1 cellular context compared by ENCODE assay signal in the genomic region with DNA sequence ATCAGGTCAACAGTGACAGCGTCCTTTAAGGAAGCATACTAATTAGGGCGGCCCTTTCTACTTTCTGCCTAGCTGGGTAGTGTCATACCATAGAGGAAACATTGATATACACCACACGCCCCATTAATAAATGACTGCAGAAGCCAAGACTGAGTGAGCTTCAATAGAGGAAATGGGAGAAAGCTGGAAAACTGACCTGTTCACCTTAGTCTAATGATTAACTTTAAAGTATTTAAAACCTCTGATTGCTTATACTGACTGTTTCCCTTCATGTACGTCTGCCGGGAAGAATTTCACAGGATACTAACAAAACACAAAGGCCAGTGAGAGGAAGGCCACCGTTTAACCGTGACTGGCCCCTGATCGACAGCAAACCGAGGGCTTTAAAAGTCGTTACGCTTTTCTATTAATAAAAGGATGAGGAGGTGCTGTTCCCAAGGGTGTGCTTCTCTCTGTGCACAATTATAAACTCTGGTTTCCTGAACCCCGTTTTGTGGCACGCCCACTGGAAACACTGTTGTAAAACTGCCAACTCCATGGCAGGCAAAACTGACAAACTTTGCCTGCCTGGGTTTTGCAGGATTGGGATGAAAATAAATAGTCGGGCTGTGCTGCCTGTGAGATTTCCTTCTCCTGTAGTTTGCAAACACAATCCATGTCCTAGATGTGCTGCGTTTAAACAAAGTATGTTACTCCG.
A peak's percentile ranks its signal among the peaks of the same experiment; 100 is the strongest.
TF ChIP-seq lines count a peak whose summit lies in the region.

No MANE protein-coding gene starts in this region.

TF ChIP-seq in HepG2, 621 proteins besides CTCF, POLR2A, EP300 and RAD21 (continued from another document and continues in another):
- no peak for TF ChIP-seq ZBTB46 (CRISPR knock-in tag; IDR thresholded peaks at IDR 0.05; ENCODE audit: borderline replicate concordance)
- TF ChIP-seq HNF4G (IDR thresholded peaks at IDR 0.05; ENCODE audit: borderline replicate concordance, low read depth, low read length) = no peak
- TF ChIP-seq HNF4G (CRISPR knock-in tag; IDR thresholded peaks at IDR 0.05; ENCODE audit: borderline replicate concordance, low read depth) = peak; percentile 19; the same call in 1 of the 2 replicates
- TF ChIP-seq ZBTB1 (CRISPR knock-in tag; IDR thresholded peaks at IDR 0.05; ENCODE audit: borderline replicate concordance) = no peak
- TF ChIP-seq ZNF598 (CRISPR knock-in tag; IDR thresholded peaks at IDR 0.05; ENCODE audit: borderline replicate concordance) = no peak
- 0 out of 2 replicates have a peak, but pooled peaks have one; percentile 36 for TF ChIP-seq ZNF350 (CRISPR knock-in tag; IDR thresholded peaks at IDR 0.05; ENCODE audit: borderline replicate concordance, low read depth)
- TF ChIP-seq ELF1 (CRISPR knock-in tag; IDR thresholded peaks at IDR 0.05) = 0 out of 2 replicates have a peak, but pooled peaks have one; percentile 10
- no peak for TF ChIP-seq SMYD3 (CRISPR knock-in tag; IDR thresholded peaks at IDR 0.05)
- TF ChIP-seq KDM3A (CRISPR knock-in tag; IDR thresholded peaks at IDR 0.05; ENCODE audit: low read depth) = no peak
- TF ChIP-seq CEBPB (IDR thresholded peaks at IDR 0.05; ENCODE audit: borderline replicate concordance, low read depth, low read length) = no peak
- no peak for TF ChIP-seq ZHX1 (CRISPR knock-in tag; IDR thresholded peaks at IDR 0.05; ENCODE audit: low read depth)
- TF ChIP-seq PRDM15 (CRISPR knock-in tag; IDR thresholded peaks at IDR 0.05) = no peak
- TF ChIP-seq ZNF781 (CRISPR knock-in tag; IDR thresholded peaks at IDR 0.05; ENCODE audit: borderline replicate concordance, not compliant biosample characterization) = no peak
- peak; percentile 40; the same call in 1 of the 2 replicates for TF ChIP-seq IRF2 (CRISPR knock-in tag; IDR thresholded peaks at IDR 0.05)
- no peak for TF ChIP-seq ZFAT (CRISPR knock-in tag; conservative IDR thresholded peaks at IDR 0.05)
- TF ChIP-seq ZNF704 (CRISPR knock-in tag; IDR thresholded peaks at IDR 0.05; ENCODE audit: borderline replicate concordance) = no peak
- TF ChIP-seq SP1 (IDR thresholded peaks at IDR 0.05) = no peak
- TF ChIP-seq SP1 (CRISPR knock-in tag; IDR thresholded peaks at IDR 0.05) = no peak
- TF ChIP-seq, protein P1, sequence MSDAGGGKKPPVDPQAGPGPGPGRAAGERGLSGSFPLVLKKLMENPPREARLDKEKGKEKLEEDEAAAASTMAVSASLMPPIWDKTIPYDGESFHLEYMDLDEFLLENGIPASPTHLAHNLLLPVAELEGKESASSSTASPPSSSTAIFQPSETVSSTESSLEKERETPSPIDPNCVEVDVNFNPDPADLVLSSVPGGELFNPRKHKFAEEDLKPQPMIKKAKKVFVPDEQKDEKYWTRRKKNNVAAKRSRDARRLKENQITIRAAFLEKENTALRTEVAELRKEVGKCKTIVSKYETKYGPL (CRISPR knock-in tag; IDR thresholded peaks at IDR 0.05) = no peak
- peak; percentile 79; the same call in 1 of the 2 replicates for TF ChIP-seq GATAD2A (CRISPR knock-in tag; IDR thresholded peaks at IDR 0.05)
- TF ChIP-seq MAFK (conservative IDR thresholded peaks at IDR 0.05 in 1 of 2, IDR thresholded peaks at IDR 0.05 in 1 of 2; ENCODE audit: low read length in 2 of 2) = no peak
- peak; percentile 64 for TF ChIP-seq POLR2AphosphoS5 (IDR thresholded peaks at IDR 0.05; ENCODE audit: low read depth, low read length)
- 0 out of 2 replicates have a peak, but pooled peaks have one; percentile 48 for TF ChIP-seq ZNF552 (CRISPR knock-in tag; IDR thresholded peaks at IDR 0.05; ENCODE audit: borderline replicate concordance)
- no peak for TF ChIP-seq SRF (IDR thresholded peaks at IDR 0.05; ENCODE audit: low read depth, low read length)
- no peak for TF ChIP-seq RFXAP (CRISPR knock-in tag; IDR thresholded peaks at IDR 0.05; ENCODE audit: borderline replicate concordance)
- TF ChIP-seq ARID2 (CRISPR knock-in tag; IDR thresholded peaks at IDR 0.05; ENCODE audit: borderline replicate concordance) = peak; percentile 12; the same call in 1 of the 2 replicates
- peak; percentile 45; the same call in 1 of the 2 replicates for TF ChIP-seq ZFY (CRISPR knock-in tag; IDR thresholded peaks at IDR 0.05)
- peak; percentile 66; the same call in 1 of the 2 replicates for TF ChIP-seq ZNF232 (CRISPR knock-in tag; IDR thresholded peaks at IDR 0.05; ENCODE audit: borderline replicate concordance)
- TF ChIP-seq SMAD1 (CRISPR knock-in tag; IDR thresholded peaks at IDR 0.05; ENCODE audit: borderline replicate concordance, low read depth) = no peak
- TF ChIP-seq ZNF670 (CRISPR knock-in tag; IDR thresholded peaks at IDR 0.05; ENCODE audit: borderline replicate concordance) = no peak
- TF ChIP-seq ZNF678 (CRISPR knock-in tag; IDR thresholded peaks at IDR 0.05) = no peak
- peak; percentile 65; the same call in 1 of the 2 replicates for TF ChIP-seq HMG20B (CRISPR knock-in tag; conservative IDR thresholded peaks at IDR 0.05)
- no peak for TF ChIP-seq MTF1 (CRISPR knock-in tag; IDR thresholded peaks at IDR 0.05)
- TF ChIP-seq THRA (CRISPR knock-in tag; IDR thresholded peaks at IDR 0.05; ENCODE audit: borderline replicate concordance) = no peak
- TF ChIP-seq ZNF616 (CRISPR knock-in tag; IDR thresholded peaks at IDR 0.05; ENCODE audit: low read depth) = no peak
- no peak for TF ChIP-seq ZNF451 (CRISPR knock-in tag; IDR thresholded peaks at IDR 0.05)
- TF ChIP-seq PHF21A (CRISPR knock-in tag; IDR thresholded peaks at IDR 0.05) = peak; percentile 77
- no peak for TF ChIP-seq ZNF569 (CRISPR knock-in tag; IDR thresholded peaks at IDR 0.05; ENCODE audit: borderline replicate concordance)
- TF ChIP-seq ZKSCAN8 (CRISPR knock-in tag; IDR thresholded peaks at IDR 0.05; ENCODE audit: borderline replicate concordance) = no peak
